20 cellular contexts compared by ENCODE assay signal in genomic region chr3:22720596-22720995, GRCh38.
"Had no signal": no experiment of that assay in that cellular context is flagged by ENCODE, and none has a peak within 500 bp of the region (broad histone marks: within the 10 kb centered on the region; RNA-seq: fewer than 3 reads in every experiment).

No MANE protein-coding gene starts in this region.

- DNase-seq: stimulated activated CD4-positive, alpha-beta T cell treated with anti-CD3 and anti-CD28 coated beads, Interleukin-2, amount 100 ng/mL, for 48 hours; stimulated activated CD4-positive, alpha-beta T cell treated with anti-CD3 and anti-CD28 coated beads, Interleukin-4, amount 100 ng/mL, for 1 hour; stimulated activated CD4-positive, alpha-beta T cell treated with anti-CD3 and anti-CD28 coated beads, Interleukin-4, amount 100 ng/mL, for 24 hours; stimulated activated CD4-positive, alpha-beta T cell treated with anti-CD3 and anti-CD28 coated beads, Interleukin-4, amount 100 ng/mL, for 4 hours; stimulated activated CD8-positive, alpha-beta memory T cell treated with anti-CD3 and anti-CD28 coated beads, Interleukin-4, amount 100 ng/mL, for 48 hours; stimulated activated naive B cell treated with anti-CD40 and anti-IgM and Interleukin-4, amounts not matched to agents 10 μg/mL and 1 μg/mL and 100 μg/mL, for 72 hours; stimulated activated naive CD4-positive, alpha-beta T cell; stimulated activated naive CD4-positive, alpha-beta T cell treated with Interleukin-2 at 50 U/mL for 16 hours; stimulated activated naive CD8-positive, alpha-beta T cell treated with anti-CD3 and anti-CD28 coated beads, Interleukin-15, amount 100 ng/mL, for 72 hours; stimulated activated naive CD8-positive, alpha-beta T cell treated with anti-CD3 and anti-CD28 coated beads, Interleukin-15, Interleukin-2, amounts not matched to agents 100 U/mL and 50 U/mL, for 24 hours; stomach; substantia nigra; testis; thyroid gland; tibial artery; transverse colon; trophoblast cell; upper lobe of left lung; upper lobe of right lung; uterus had no signal
